Comparison of ENCODE assay signal across 11 cellular contexts in genomic region chr1:246632584-246633168, GRCh38.
DNase-seq lines count a peak whose midpoint lies in the region; ATAC-seq and TF ChIP-seq lines count a peak whose summit lies in the region.
"Had no signal": no experiment of that assay in that cellular context is flagged by ENCODE, and none has a peak within 500 bp of the region (broad histone marks: within the 10 kb centered on the region; RNA-seq: fewer than 3 reads in every experiment).

No MANE protein-coding gene starts in this region.

- peak in 1 of 2 donors; percentile 38 for DNase-seq in cardiac muscle cell (ENCODE audit: low read depth in 1 of 2, low spot score in 1 of 2)
- no peak for DNase-seq in left ventricle myocardium superior
- DNase-seq in choroid plexus epithelial cell (ENCODE audit: low read depth): peak; percentile 81
- DNase-seq in DMS79 (lab: John Stamatoyannopoulos, UW): no peak
- no peak for DNase-seq in retina
- DNase-seq in GF-D8 (lab: John Stamatoyannopoulos, UW): no peak
- DNase-seq: activated CD4-positive, alpha-beta T cell treated with anti-CD3 and anti-CD28 coated beads for 48 hours; KBM-7 had no signal

- intact Hi-C loops in left ventricle myocardium superior (cut with micrococcal nuclease): no loop called here

- ATAC-seq in left ventricle myocardium superior (no peak), GM18498 (IDR thresholded peaks at IDR 0.05; ENCODE audit: unreplicated experiment) (no peak)

- H3K9me3 ChIP-seq in cardiac muscle cell (ENCODE audit: low read depth) (no peaks in the 10 kb centered on the region), muscle layer of colon (ENCODE audit: low read length) (no peaks in the 10 kb centered on the region)

- peaks cover 4% of the 10 kb centered on the region for H3K36me3 ChIP-seq in cardiac muscle cell
- H3K36me3 ChIP-seq in muscle layer of colon (ENCODE audit: insufficient read depth, low read length): peaks cover 7% of the 10 kb centered on the region

- H3K4me1 ChIP-seq in cardiac muscle cell (ENCODE audit: low read depth) (no peaks in the 10 kb centered on the region), muscle layer of colon (ENCODE audit: insufficient read depth, low read length) (peaks cover 21% of the 10 kb centered on the region)

- H3K4me3 ChIP-seq in cardiac muscle cell (no peak overlapping the region), choroid plexus epithelial cell (ENCODE audit: low read depth, low read length) (no peak overlapping the region), muscle layer of colon (ENCODE audit: low read depth in 1 of 2, low read length in 2 of 2) (no peak overlapping the region)
- H3K4me3 ChIP-seq: BLaER1 had no signal

- no peak overlapping the region for H3K9ac ChIP-seq in muscle layer of colon (ENCODE audit: low read length)
- H3K9ac ChIP-seq: BLaER1 had no signal

- TF ChIP-seq CTCF in cardiac muscle cell (IDR thresholded peaks at IDR 0.05; ENCODE audit: low read depth, low read length) (no peak), choroid plexus epithelial cell (conservative IDR thresholded peaks at IDR 0.05; ENCODE audit: low read depth, low read length) (no peak)

- H3K27ac ChIP-seq in cardiac muscle cell (peak overlapping the region; percentile 21), muscle layer of colon (ENCODE audit: low read depth, low read length) (peak overlapping the region; percentile 40)
- H3K27ac ChIP-seq: BLaER1 had no signal

- no peaks in the 10 kb centered on the region for H3K27me3 ChIP-seq in cardiac muscle cell
- H3K27me3 ChIP-seq in muscle layer of colon (ENCODE audit: control insufficient read depth in 1 of 2, insufficient read depth in 2 of 2, low read length in 2 of 2): no peaks in the 10 kb centered on the region
- H3K27me3 ChIP-seq: BLaER1 had no signal
